1 cellular context compared by ENCODE assay signal in the genomic region with DNA sequence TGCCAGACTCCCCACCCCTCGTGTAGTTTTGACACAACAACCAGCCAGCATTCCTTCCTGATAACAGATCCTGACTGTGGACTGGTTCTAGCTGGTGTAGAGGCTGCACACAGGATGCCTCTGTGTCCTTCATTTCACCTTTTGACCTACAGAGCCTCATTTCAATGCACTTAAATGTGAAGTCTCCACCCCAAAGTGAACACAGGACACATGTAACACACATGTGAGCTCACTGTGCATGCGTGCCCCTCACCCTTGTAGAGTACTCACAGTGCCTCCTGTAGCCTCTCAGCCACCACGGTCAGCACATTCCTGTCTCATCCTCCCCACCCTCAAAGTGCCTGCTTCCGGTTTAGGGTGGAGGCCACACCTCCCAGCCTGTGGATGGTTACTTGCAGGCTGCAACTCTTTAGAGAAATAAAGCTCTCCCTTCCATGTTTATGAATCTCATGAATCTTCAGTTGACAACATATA.
TF ChIP-seq lines count a peak whose summit lies in the region.

No MANE protein-coding gene starts in this region.

TF ChIP-seq in GM12878, 131 proteins besides CTCF, POLR2A, EP300 and RAD21 (continued from another document):
- no peak for TF ChIP-seq BCLAF1 (IDR thresholded peaks at IDR 0.05)
